Comparison of ENCODE assay signal across 16 cellular contexts in genomic region chr5:82257247-82257646, GRCh38. TPM values are rescaled to one million over a fixed set of nuclear protein-coding genes. Genes with fewer than 3 reads are reported as not detected.
A peak's percentile ranks its signal among the peaks of the same experiment; 100 is the strongest.
DNase-seq lines count a peak whose midpoint lies in the region; ATAC-seq and TF ChIP-seq lines count a peak whose summit lies in the region.
"Had no signal": no experiment of that assay in that cellular context is flagged by ENCODE, and none has a peak within 500 bp of the region (broad histone marks: within the 10 kb centered on the region; RNA-seq: fewer than 3 reads in every experiment).

No MANE protein-coding gene starts in this region.

- H4K20me1 ChIP-seq in KMS-11 (ENCODE audit: insufficient read depth), result no peaks in the 10 kb centered on the region

- DNase-seq in ELF-1 (ENCODE audit: low read depth, low spot score), result peak; percentile 3
- DNase-seq in endodermal cell, result no peak
- no peak for DNase-seq in uterus
- DNase-seq in SK-N-DZ (ENCODE audit: low spot score), result no peak
- no peak for DNase-seq in NCI-H69 (lab: John Stamatoyannopoulos, UW)
- DNase-seq in gastrocnemius medialis, result no peak
- DNase-seq: AML-193; Caco-2; CD4-positive, alpha-beta T cell; GDM1; GM23248 had no signal

- peak overlapping the region; percentile 7 for H3K27ac Mint-ChIP-seq in activated T-helper 17 cell treated with anti-CD3 and anti-CD28 coated beads, Interleukin-2, amount 50 U/mL, for 72 hours
- peak overlapping the region; percentile 54 for H3K27ac Mint-ChIP-seq in endodermal cell
- H3K27ac Mint-ChIP-seq: CD4-positive, alpha-beta T cell had no signal

- no peaks in the 10 kb centered on the region for H3K27me3 Mint-ChIP-seq in activated T-helper 17 cell treated with anti-CD3 and anti-CD28 coated beads, Interleukin-2, amount 50 U/mL, for 72 hours
- no peaks in the 10 kb centered on the region for H3K27me3 Mint-ChIP-seq in endodermal cell (ENCODE audit: insufficient read depth)
- H3K27me3 Mint-ChIP-seq: CD4-positive, alpha-beta T cell had no signal

- no peak overlapping the region for H3K4me3 Mint-ChIP-seq in activated T-helper 17 cell treated with anti-CD3 and anti-CD28 coated beads, Interleukin-2, amount 50 U/mL, for 72 hours
- H3K4me3 Mint-ChIP-seq in endodermal cell, result no peak overlapping the region
- H3K4me3 Mint-ChIP-seq: CD4-positive, alpha-beta T cell had no signal

- no peaks in the 10 kb centered on the region for H3K79me2 ChIP-seq in KMS-11 (ENCODE audit: insufficient read depth, low read depth)

- H3K36me3 ChIP-seq in KMS-11 (ENCODE audit: insufficient read depth), result no peaks in the 10 kb centered on the region
- no peaks in the 10 kb centered on the region for H3K36me3 ChIP-seq in endodermal cell (ENCODE audit: control insufficient read depth, insufficient read depth, low read length)
- H3K36me3 ChIP-seq in uterus, result no peaks in the 10 kb centered on the region
- no peaks in the 10 kb centered on the region for H3K36me3 ChIP-seq in gastrocnemius medialis

- H3K9ac ChIP-seq in KMS-11, result no peak overlapping the region
- no peak overlapping the region for H3K9ac ChIP-seq in endodermal cell (ENCODE audit: extremely low read depth, low read length, poor library complexity, severe bottlenecking)
- H3K9ac ChIP-seq: GM23248 had no signal

- 94% methylated on average over 1 of the region's 2 CpGs; no CpG with 5 or more reads in 1 of the 2 experiments for WGBS in endodermal cell (ENCODE audit: insufficient coverage in 1 of 2, insufficient read length in 1 of 2), 2 experiments

- H3K36me3 Mint-ChIP-seq in activated T-helper 17 cell treated with anti-CD3 and anti-CD28 coated beads, Interleukin-2, amount 50 U/mL, for 72 hours (ENCODE audit: low read depth), result no peaks in the 10 kb centered on the region
- peaks cover 10% of the 10 kb centered on the region for H3K36me3 Mint-ChIP-seq in endodermal cell (ENCODE audit: low read depth)

- H3K9me3 ChIP-seq in endodermal cell (ENCODE audit: control insufficient read depth, low read length), result no peaks in the 10 kb centered on the region
- no peaks in the 10 kb centered on the region for H3K9me3 ChIP-seq in uterus
- no peaks in the 10 kb centered on the region for H3K9me3 ChIP-seq in gastrocnemius medialis
- H3K9me3 ChIP-seq: A549, Caco-2 had no signal

- TF ChIP-seq CTCF in KMS-11 (conservative IDR thresholded peaks at IDR 0.05; ENCODE audit: low read depth, low read length) (no peak), endodermal cell (conservative IDR thresholded peaks at IDR 0.05) (peak; percentile 40), uterus (IDR thresholded peaks at IDR 0.05) (no peak), gastrocnemius medialis (IDR thresholded peaks at IDR 0.05 in 4 of 5, conservative IDR thresholded peaks at IDR 0.05 in 1 of 5) (no peak)

- H3K4me2 ChIP-seq in KMS-11, result peak overlapping the region; percentile 28; the same call in 1 of the 2 replicates
- H3K4me2 ChIP-seq: A549 had no signal

- in situ Hi-C loops in gastrocnemius medialis (cut with MboI; ENCODE audit: low sequenced_read_pairs in 4 of 4), result no loop called here

- no peak overlapping the region for H3K4me3 ChIP-seq in KMS-11 (IDR thresholded peaks at IDR 0.05; ENCODE audit: insufficient read depth, low read depth, low read length)
- no peak overlapping the region for H3K4me3 ChIP-seq in endodermal cell (ENCODE audit: low read length)
- H3K4me3 ChIP-seq in uterus, result no peak overlapping the region
- H3K4me3 ChIP-seq in gastrocnemius medialis, result no peak overlapping the region
- H3K4me3 ChIP-seq: A549, GM23248 had no signal

- H3K4me1 ChIP-seq in KMS-11 (ENCODE audit: low read depth, poor library complexity, severe bottlenecking), result peaks cover 50% of the 10 kb centered on the region
- H3K4me1 ChIP-seq in endodermal cell (ENCODE audit: control insufficient read depth, insufficient read depth, low read length), result no peaks in the 10 kb centered on the region
- H3K4me1 ChIP-seq in uterus, result no peaks in the 10 kb centered on the region
- no peaks in the 10 kb centered on the region for H3K4me1 ChIP-seq in gastrocnemius medialis
- H3K4me1 ChIP-seq: A549, Caco-2 had no signal

- TF ChIP-seq POLR2A in uterus (IDR thresholded peaks at IDR 0.05) (no peak), gastrocnemius medialis (IDR thresholded peaks at IDR 0.05) (no peak)

- H2AFZ ChIP-seq in KMS-11 (ENCODE audit: low read depth), result no peak overlapping the region
- H2AFZ ChIP-seq: GM23248 had no signal

- H3K9me3 Mint-ChIP-seq in activated T-helper 17 cell treated with anti-CD3 and anti-CD28 coated beads, Interleukin-2, amount 50 U/mL, for 72 hours, result no peaks in the 10 kb centered on the region
- no peaks in the 10 kb centered on the region for H3K9me3 Mint-ChIP-seq in endodermal cell
- H3K9me3 Mint-ChIP-seq: CD4-positive, alpha-beta T cell had no signal

- no peak for ATAC-seq in activated T-helper 17 cell treated with anti-CD3 and anti-CD28 coated beads, Interleukin-2, amount 50 U/mL, for 72 hours (replicated peaks)
- no peak for ATAC-seq in gastrocnemius medialis
- ATAC-seq: A549 had no signal

- intact Hi-C loops in uterus (cut with DNase I; ENCODE audit: low total_unique reads) (no loop called here), gastrocnemius medialis (cut with DNase I; ENCODE audit: low total_unique reads) (no loop called here)

- no peaks in the 10 kb centered on the region for H3K27me3 ChIP-seq in KMS-11 (ENCODE audit: insufficient read depth, low read depth)
- H3K27me3 ChIP-seq in endodermal cell (ENCODE audit: control insufficient read depth, insufficient read depth, low read length, poor library complexity, severe bottlenecking), result no peaks in the 10 kb centered on the region
- H3K27me3 ChIP-seq in uterus, result no peaks in the 10 kb centered on the region
- H3K27me3 ChIP-seq in gastrocnemius medialis, result no peaks in the 10 kb centered on the region

- H3K27ac ChIP-seq in KMS-11 (no peak overlapping the region), endodermal cell (ENCODE audit: low read depth, low read length) (no peak overlapping the region), uterus (no peak overlapping the region), gastrocnemius medialis (no peak overlapping the region)
- H3K27ac ChIP-seq: 22Rv1, A549, C4-2B, GM23248 had no signal

- H3K4me1 Mint-ChIP-seq in activated T-helper 17 cell treated with anti-CD3 and anti-CD28 coated beads, Interleukin-2, amount 50 U/mL, for 72 hours, result no peaks in the 10 kb centered on the region
- H3K4me1 Mint-ChIP-seq in endodermal cell, result peaks cover 21% of the 10 kb centered on the region

RNA-seq across cellular contexts. Expression of gene RPS23, which starts 20.9 kb away (rescaled TPM):
- 1,000 to 10,000 TPM; 3,104 to 3,340 TPM for total RNA-seq in activated T-helper 17 cell treated with anti-CD3 and anti-CD28 coated beads, Interleukin-2, amount 50 U/mL, for 72 hours
- total RNA-seq in endodermal cell, result 1,000 to 10,000 TPM; 2,365 to 2,370 TPM
- polyA plus RNA-seq in endodermal cell (2013, experiment 1 of 2), result 2,700 TPM
- polyA plus RNA-seq in endodermal cell (2013, experiment 2 of 2), result 2,427 TPM
- total RNA-seq in uterus, result 1,000 to 10,000 TPM; 2,255 to 4,084 (median 2,405) TPM
- 5,699 and 6,256 TPM in 2 replicates for polyA plus RNA-seq in SK-N-DZ (2014; cell fraction: cytosol; rRNA removed)
- 3,292 and 5,165 TPM in 2 replicates for polyA plus RNA-seq in SK-N-DZ (2014; cell fraction: nucleus; rRNA removed)
- 1,000 to 10,000 TPM; 3,129 to 4,184 (median 3,721) TPM for total RNA-seq in gastrocnemius medialis
